In the genomic region with DNA sequence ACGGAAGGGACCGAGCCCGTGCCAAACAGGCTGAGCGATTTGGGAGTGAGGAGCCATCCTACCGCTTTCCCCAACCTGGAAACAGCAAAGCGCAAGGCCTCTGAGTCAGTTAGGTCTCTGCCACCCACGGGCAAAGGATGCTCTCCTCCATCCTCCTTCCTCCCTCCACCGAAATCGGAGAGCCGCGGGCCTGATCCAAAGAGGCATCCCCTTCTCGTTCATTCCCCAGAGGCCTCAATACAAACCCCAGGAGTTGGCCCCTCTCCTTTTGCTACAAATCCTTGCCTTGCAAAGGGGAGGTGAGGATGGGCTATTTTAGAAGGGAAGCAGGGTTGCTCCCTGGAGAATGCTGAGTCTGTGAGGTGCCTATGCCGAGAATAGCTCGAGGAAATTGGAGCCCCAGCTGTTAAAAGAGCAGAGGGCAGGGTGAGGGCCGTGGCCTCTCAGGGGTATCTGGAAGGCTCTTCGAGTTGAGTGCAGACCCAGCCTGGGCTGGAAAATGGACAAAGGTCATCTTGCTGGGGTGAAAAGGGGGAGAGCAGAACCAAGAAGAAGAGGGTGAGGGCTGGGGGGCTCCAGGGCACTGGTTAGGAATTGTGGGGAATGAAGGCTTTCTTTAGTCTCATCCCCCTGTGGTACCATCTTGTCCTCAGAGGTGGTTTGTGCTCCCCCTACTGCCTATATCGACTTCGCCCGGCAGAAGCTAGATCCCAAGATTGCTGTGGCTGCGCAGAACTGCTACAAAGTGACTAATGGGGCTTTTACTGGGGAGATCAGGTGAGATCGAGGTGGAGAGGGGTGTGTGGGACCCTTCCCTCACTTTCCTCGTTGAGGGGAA, we compare ENCODE assay signal across 8 cellular contexts. TPM values are rescaled to one million over a fixed set of nuclear protein-coding genes. Genes with fewer than 3 reads are reported as not detected.
DNase-seq lines count a peak whose midpoint lies in the region; TF ChIP-seq lines count a peak whose summit lies in the region.

No MANE protein-coding gene starts in this region.

- H3K4me3 Mint-ChIP-seq in HFFc6, result peak overlapping the region; percentile 97
- peak overlapping the region; percentile 92 for H3K4me3 Mint-ChIP-seq in activated T-helper 2 cell treated with anti-CD3 and anti-CD28 coated beads, Interferon-gamma antibody, Interleukin-2, Interleukin-4, amounts not matched to agents 10 μg/mL and 5 μg/mL and 100 μg/mL, durations not matched to agents 14 hours and 24 hours and 36 hours (ENCODE audit: low read depth)

- H3K4me1 ChIP-seq in iPS DF 6.9 (ENCODE audit: control insufficient read depth, insufficient read depth, low read length) (peaks cover 9% of the 10 kb centered on the region), smooth muscle cell (ENCODE audit: low read depth) (peaks cover 8% of the 10 kb centered on the region)

- H3K4me1 Mint-ChIP-seq in HFFc6 (ENCODE audit: low read depth), result peaks cover 49% of the 10 kb centered on the region
- H3K4me1 Mint-ChIP-seq in activated T-helper 2 cell treated with anti-CD3 and anti-CD28 coated beads, Interferon-gamma antibody, Interleukin-2, Interleukin-4, amounts not matched to agents 10 μg/mL and 5 μg/mL and 100 μg/mL, durations not matched to agents 14 hours and 24 hours and 36 hours (ENCODE audit: low read depth), result peaks cover 47% of the 10 kb centered on the region

- no peaks in the 10 kb centered on the region for H3K27me3 ChIP-seq in BJ (ENCODE audit: control insufficient read depth, insufficient read depth, low read length)
- no peaks in the 10 kb centered on the region for H3K27me3 ChIP-seq in iPS DF 6.9 (ENCODE audit: control insufficient read depth, insufficient read depth, low read length)
- no peaks in the 10 kb centered on the region for H3K27me3 ChIP-seq in smooth muscle cell (ENCODE audit: low read depth)

- CTCF ChIA-PET in BJ (lab: Yijun Ruan, JAX), result interaction anchor here (0.6 to 9.7 kb wide), 24 partner anchors 8 to 245 kb away, joined by 3 to 112 read pairs (median 6); partner anchors contain the start of genes CDCA3, ENO2, LRRC23 and MLF2

- H3K27ac ChIP-seq in iPS DF 6.9 (ENCODE audit: low read length) (no peak overlapping the region), smooth muscle cell (ENCODE audit: low read depth) (peak overlapping the region; percentile 76)

- peaks cover 20% of the 10 kb centered on the region for H3K79me2 ChIP-seq in smooth muscle cell (ENCODE audit: low read depth)

- H3K27ac Mint-ChIP-seq in HFFc6, result peak overlapping the region; percentile 85
- H3K27ac Mint-ChIP-seq in activated T-helper 2 cell treated with anti-CD3 and anti-CD28 coated beads, Interferon-gamma antibody, Interleukin-2, Interleukin-4, amounts not matched to agents 10 μg/mL and 5 μg/mL and 100 μg/mL, durations not matched to agents 14 hours and 24 hours and 36 hours, result peak overlapping the region; percentile 84

- intact Hi-C loops in activated T-helper 2 cell treated with anti-CD3 and anti-CD28 coated beads, Interferon-gamma antibody, Interleukin-2, Interleukin-4, amounts not matched to agents 10 μg/mL and 5 μg/mL and 100 μg/mL, durations not matched to agents 14 hours and 24 hours and 36 hours (cut with micrococcal nuclease), result no loop called here

- peaks cover 34% of the 10 kb centered on the region for H3K36me3 ChIP-seq in BJ (ENCODE audit: control insufficient read depth, insufficient read depth, low read length)
- H3K36me3 ChIP-seq in iPS DF 6.9 (ENCODE audit: control insufficient read depth, insufficient read depth, low read length), result peaks cover 27% of the 10 kb centered on the region
- H3K36me3 ChIP-seq in smooth muscle cell (ENCODE audit: low read depth), result no peaks in the 10 kb centered on the region

- peaks cover 53% of the 10 kb centered on the region for H3F3A ChIP-seq in smooth muscle cell (ENCODE audit: low read depth)

- DNase-seq in BJ (ENCODE audit: low read depth) (no peak), HFFc6 (peak; percentile 8), iPS DF 6.9 (ENCODE audit: low read depth, low spot score) (no peak), smooth muscle cell (lab: John Stamatoyannopoulos, UW; ENCODE audit: unreplicated experiment) (no peak), NCI-H510A treated with DMSO at 0.1 percent for 48 hours (lab: John Stamatoyannopoulos, UW) (no peak), midbrain (lab: John Stamatoyannopoulos, UW) (no peak)
- no peak for DNase-seq in activated T-helper 2 cell treated with anti-CD3 and anti-CD28 coated beads, Interferon-gamma antibody, Interleukin-2, Interleukin-4, amounts not matched to agents 10 μg/mL and 5 μg/mL and 100 μg/mL, durations not matched to agents 14 hours and 24 hours and 36 hours (ENCODE audit: low spot score)
- DNase-seq in effector CD4-positive, alpha-beta T cell, result no peak

- H3K4me2 ChIP-seq in smooth muscle cell, result peak overlapping the region; percentile 97

- WGBS in iPS DF 6.9 (ENCODE audit: insufficient coverage, insufficient read length), result no CpG with 5 or more reads among the region's 22 CpGs
- 5% methylated on average over 22 of the region's 22 CpGs for WGBS in smooth muscle cell (ENCODE audit: low lambda C conversion rate)

- peaks cover 47% of the 10 kb centered on the region for H4K20me1 ChIP-seq in smooth muscle cell (ENCODE audit: low read depth)

- POLR2A ChIA-PET in BJ (lab: Charles Lee), result interaction anchor here (0.6 to 4.7 kb wide), 2 partner anchors 16 to 24 kb away, joined by 3 to 34 read pairs; partner anchors contain the start of genes CDCA3 and USP5

- H3K9ac ChIP-seq in smooth muscle cell (ENCODE audit: low read depth), result peak overlapping the region; percentile 94

- no peak overlapping the region for H2AFZ ChIP-seq in smooth muscle cell (ENCODE audit: low read depth)

- peaks cover 17% of the 10 kb centered on the region for H3K27me3 Mint-ChIP-seq in HFFc6 (ENCODE audit: insufficient read depth)
- H3K27me3 Mint-ChIP-seq in activated T-helper 2 cell treated with anti-CD3 and anti-CD28 coated beads, Interferon-gamma antibody, Interleukin-2, Interleukin-4, amounts not matched to agents 10 μg/mL and 5 μg/mL and 100 μg/mL, durations not matched to agents 14 hours and 24 hours and 36 hours (ENCODE audit: low read depth), result no peaks in the 10 kb centered on the region

- no peaks in the 10 kb centered on the region for H3K9me3 ChIP-seq in iPS DF 6.9 (ENCODE audit: control insufficient read depth, insufficient read depth, low read length)
- no peaks in the 10 kb centered on the region for H3K9me3 ChIP-seq in smooth muscle cell (replicated peaks; ENCODE audit: low read depth)

- H3K36me3 Mint-ChIP-seq in HFFc6 (ENCODE audit: low read depth), result peaks cover 58% of the 10 kb centered on the region
- peaks cover 81% of the 10 kb centered on the region for H3K36me3 Mint-ChIP-seq in activated T-helper 2 cell treated with anti-CD3 and anti-CD28 coated beads, Interferon-gamma antibody, Interleukin-2, Interleukin-4, amounts not matched to agents 10 μg/mL and 5 μg/mL and 100 μg/mL, durations not matched to agents 14 hours and 24 hours and 36 hours (ENCODE audit: low read depth)

- TF ChIP-seq CTCF in BJ (IDR thresholded peaks at IDR 0.05; ENCODE audit: insufficient read depth, low read depth, low read length) (peak; percentile 38; the same call in 1 of the 2 replicates), HFFc6 (IDR thresholded peaks at IDR 0.05) (no peak), smooth muscle cell (IDR thresholded peaks at IDR 0.05; ENCODE audit: borderline replicate concordance, insufficient read depth, poor library complexity, severe bottlenecking) (no peak)

- no peaks in the 10 kb centered on the region for H3K9me3 Mint-ChIP-seq in HFFc6
- H3K9me3 Mint-ChIP-seq in activated T-helper 2 cell treated with anti-CD3 and anti-CD28 coated beads, Interferon-gamma antibody, Interleukin-2, Interleukin-4, amounts not matched to agents 10 μg/mL and 5 μg/mL and 100 μg/mL, durations not matched to agents 14 hours and 24 hours and 36 hours, result no peaks in the 10 kb centered on the region

- H3K4me3 ChIP-seq in BJ (ENCODE audit: low read depth, low read length) (peak overlapping the region; percentile 98), iPS DF 6.9 (ENCODE audit: low read length) (peak overlapping the region; percentile 91), smooth muscle cell (peak overlapping the region; percentile 99)

RNA-seq across cellular contexts. Expression of gene TPI1, which starts 1.1 kb away (rescaled TPM):
- polyA plus RNA-seq in BJ (2011; rRNA removed) (2,446 and 2,656 TPM in 2 replicates), smooth muscle cell (2,097 and 2,100 TPM in 2 replicates)
- polyA minus RNA-seq in BJ (2011; rRNA and poly(A)+ RNA removed), result 955 and 1,949 TPM in 2 replicates
- 100 to 1,000 TPM; 853 to 931 (median 870) TPM for total RNA-seq in HFFc6 (2021; fragmentation: NEBNext Ultra II Directional; extraction: Animal tissue kit (Norgen Biotek cat#: 25700))
- total RNA-seq in activated T-helper 2 cell treated with anti-CD3 and anti-CD28 coated beads, Interferon-gamma antibody, Interleukin-2, Interleukin-4, amounts not matched to agents 10 μg/mL and 5 μg/mL and 100 μg/mL, durations not matched to agents 14 hours and 24 hours and 36 hours, result 1,708 and 1,711 TPM in 2 replicates
- total RNA-seq in smooth muscle cell, result 1,112 and 1,199 TPM in 2 replicates

RNA-seq across cellular contexts. Expression of gene SPSB2, which starts 4.7 kb away (rescaled TPM):
- 5.0 and 7.3 TPM in 2 replicates for polyA plus RNA-seq in BJ (2011; rRNA removed)
- 2.6 and 3.0 TPM in 2 replicates for polyA minus RNA-seq in BJ (2011; rRNA and poly(A)+ RNA removed)
- 10 to 100 TPM; 12.1 to 13.9 (median 13.0) TPM for total RNA-seq in HFFc6 (2021; fragmentation: NEBNext Ultra II Directional; extraction: Animal tissue kit (Norgen Biotek cat#: 25700))
- total RNA-seq in activated T-helper 2 cell treated with anti-CD3 and anti-CD28 coated beads, Interferon-gamma antibody, Interleukin-2, Interleukin-4, amounts not matched to agents 10 μg/mL and 5 μg/mL and 100 μg/mL, durations not matched to agents 14 hours and 24 hours and 36 hours, result 3.7 and 4.1 TPM in 2 replicates
- total RNA-seq in smooth muscle cell, result 2.3 and 2.5 TPM in 2 replicates
- 5.9 and 7.9 TPM in 2 replicates for polyA plus RNA-seq in smooth muscle cell

RNA-seq across cellular contexts. Expression of gene USP5, which starts 16.5 kb away (rescaled TPM):
- polyA plus RNA-seq in BJ (2011; rRNA removed) (52.9 and 90.0 TPM in 2 replicates), smooth muscle cell (63.1 and 64.9 TPM in 2 replicates)
- polyA minus RNA-seq in BJ (2011; rRNA and poly(A)+ RNA removed), result 79.9 and 113 TPM in 2 replicates
- 100 to 1,000 TPM; 149 to 211 (median 182) TPM for total RNA-seq in HFFc6 (2021; fragmentation: NEBNext Ultra II Directional; extraction: Animal tissue kit (Norgen Biotek cat#: 25700))
- total RNA-seq in activated T-helper 2 cell treated with anti-CD3 and anti-CD28 coated beads, Interferon-gamma antibody, Interleukin-2, Interleukin-4, amounts not matched to agents 10 μg/mL and 5 μg/mL and 100 μg/mL, durations not matched to agents 14 hours and 24 hours and 36 hours, result 133 and 134 TPM in 2 replicates
- 51.3 and 52.5 TPM in 2 replicates for total RNA-seq in smooth muscle cell

RNA-seq across cellular contexts. Expression of gene CDCA3, which starts 17.3 kb away (rescaled TPM):
- polyA plus RNA-seq in BJ (2011; rRNA removed) (39.2 and 57.1 TPM in 2 replicates), smooth muscle cell (9.4 and 10.6 TPM in 2 replicates)
- polyA minus RNA-seq in BJ (2011; rRNA and poly(A)+ RNA removed), result 16.6 and 20.1 TPM in 2 replicates
- 10 to 100 TPM; 24.0 to 62.5 (median 56.3) TPM for total RNA-seq in HFFc6 (2021; fragmentation: NEBNext Ultra II Directional; extraction: Animal tissue kit (Norgen Biotek cat#: 25700))
- 41.6 and 42.1 TPM in 2 replicates for total RNA-seq in activated T-helper 2 cell treated with anti-CD3 and anti-CD28 coated beads, Interferon-gamma antibody, Interleukin-2, Interleukin-4, amounts not matched to agents 10 μg/mL and 5 μg/mL and 100 μg/mL, durations not matched to agents 14 hours and 24 hours and 36 hours
- total RNA-seq in smooth muscle cell, result 5.3 and 7.4 TPM in 2 replicates

RNA-seq across cellular contexts. Expression of gene GNB3, which starts 27.7 kb away (rescaled TPM):
- polyA plus RNA-seq in BJ (2011; rRNA removed), result 3.3 and 5.3 TPM in 2 replicates
- 1.6 and 3.7 TPM in 2 replicates for polyA minus RNA-seq in BJ (2011; rRNA and poly(A)+ RNA removed)
- 1 to 10 TPM; 4.3 to 7.2 (median 6.3) TPM for total RNA-seq in HFFc6 (2021; fragmentation: NEBNext Ultra II Directional; extraction: Animal tissue kit (Norgen Biotek cat#: 25700))
- total RNA-seq in activated T-helper 2 cell treated with anti-CD3 and anti-CD28 coated beads, Interferon-gamma antibody, Interleukin-2, Interleukin-4, amounts not matched to agents 10 μg/mL and 5 μg/mL and 100 μg/mL, durations not matched to agents 14 hours and 24 hours and 36 hours, result 1.2 and 1.3 TPM in 2 replicates
- 4.0 and 6.2 TPM in 2 replicates for total RNA-seq in smooth muscle cell
- 4.8 and 6.3 TPM in 2 replicates for polyA plus RNA-seq in smooth muscle cell
